Comparison of ENCODE assay signal across 29 cellular contexts in genomic region chr12:3296409-3296701, GRCh38.
"Had no signal": no experiment of that assay in that cellular context is flagged by ENCODE, and none has a peak within 500 bp of the region (broad histone marks: within the 10 kb centered on the region; RNA-seq: fewer than 3 reads in every experiment).

No MANE protein-coding gene starts in this region.

- H3K27ac ChIP-seq: esophagus muscularis mucosa, foreskin keratinocyte, gastrocnemius medialis had no signal

- H3K9me3 ChIP-seq: esophagus muscularis mucosa, gastrocnemius medialis had no signal

- ATAC-seq: activated CD4-positive, alpha-beta T cell treated with anti-CD3 and anti-CD28 coated beads for 36 hours; activated CD8-positive, alpha-beta memory T cell treated with anti-CD3 and anti-CD28 coated beads, Interleukin-2, amount 10 ng/mL, durations not matched to agents 7 days and 5 days; activated CD8-positive, alpha-beta T cell treated with anti-CD3 and anti-CD28 coated beads, Interleukin-2, amount 10 ng/mL, durations not matched to agents 7 days and 5 days; effector memory CD8-positive, alpha-beta T cell; foreskin keratinocyte; gastrocnemius medialis; T-helper 17 cell had no signal

- H3K27me3 Mint-ChIP-seq: activated naive CD4-positive, alpha-beta T cell treated with anti-CD3 and anti-CD28 coated beads, Interleukin-2, amount 50 U/mL, for 24 hours had no signal

- H3K27ac Mint-ChIP-seq: activated CD4-positive, alpha-beta memory T cell treated with anti-CD3 and anti-CD28 coated beads for 36 hours; activated CD4-positive, alpha-beta T cell treated with anti-CD3 and anti-CD28 coated beads for 36 hours; activated CD4-positive, alpha-beta T cell treated with anti-CD3 and anti-CD28 coated beads, Interleukin-2, amount 10 ng/mL, durations not matched to agents 24 days and 14 days; activated CD8-positive, alpha-beta memory T cell treated with anti-CD3 and anti-CD28 coated beads, Interleukin-2, amount 10 ng/mL, durations not matched to agents 7 days and 5 days; activated CD8-positive, alpha-beta T cell treated with anti-CD3 and anti-CD28 coated beads, Interleukin-2, amount 10 ng/mL, durations not matched to agents 7 days and 5 days; activated naive CD4-positive, alpha-beta T cell treated with anti-CD3 and anti-CD28 coated beads for 36 hours; activated naive CD4-positive, alpha-beta T cell treated with anti-CD3 and anti-CD28 coated beads, Interleukin-2, amount 50 U/mL, for 24 hours; activated naive CD8-positive, alpha-beta T cell treated with anti-CD3 and anti-CD28 coated beads, Interleukin-2, amount 10 ng/mL, durations not matched to agents 7 days and 5 days; activated T-helper 1 cell treated with anti-CD3 and anti-CD28 coated beads, Interleukin-12 subunit alpha, Interleukin-12 subunit beta, Interleukin-2, Interleukin-4 antibody, amounts not matched to agents 30 ng/mL and 10 ng/mL and 1 ng/mL, durations not matched to agents 14 hours and 24 hours and 36 hours; activated T-helper 2 cell treated with anti-CD3 and anti-CD28 coated beads, Interferon-gamma antibody, Interleukin-2, Interleukin-4, amounts not matched to agents 10 μg/mL and 5 μg/mL and 100 μg/mL, durations not matched to agents 14 hours and 24 hours and 36 hours; effector memory CD8-positive, alpha-beta T cell; T-helper 17 cell; T-helper 2 cell treated with Interferon-gamma antibody and Interleukin-4, amounts not matched to agents 5 μg/mL and 100 μg/mL, for 36 hours had no signal

- H3K4me3 ChIP-seq: esophagus muscularis mucosa, gastrocnemius medialis had no signal

- H3K36me3 ChIP-seq: esophagus muscularis mucosa, gastrocnemius medialis had no signal

- H3K27me3 ChIP-seq: foreskin keratinocyte, gastrocnemius medialis had no signal

- H3K4me3 Mint-ChIP-seq: activated CD4-positive, alpha-beta memory T cell treated with anti-CD3 and anti-CD28 coated beads for 36 hours; activated CD4-positive, alpha-beta T cell treated with anti-CD3 and anti-CD28 coated beads for 36 hours; activated CD4-positive, alpha-beta T cell treated with anti-CD3 and anti-CD28 coated beads, Interleukin-2, amount 10 ng/mL, durations not matched to agents 24 days and 14 days; activated CD8-positive, alpha-beta memory T cell treated with anti-CD3 and anti-CD28 coated beads, Interleukin-2, amount 10 ng/mL, durations not matched to agents 7 days and 5 days; activated CD8-positive, alpha-beta T cell treated with anti-CD3 and anti-CD28 coated beads, Interleukin-2, amount 10 ng/mL, durations not matched to agents 7 days and 5 days; activated naive CD4-positive, alpha-beta T cell treated with anti-CD3 and anti-CD28 coated beads for 36 hours; activated naive CD4-positive, alpha-beta T cell treated with anti-CD3 and anti-CD28 coated beads, Interleukin-2, amount 50 U/mL, for 24 hours; activated naive CD8-positive, alpha-beta T cell treated with anti-CD3 and anti-CD28 coated beads, Interleukin-2, amount 10 ng/mL, durations not matched to agents 7 days and 5 days; activated T-helper 1 cell treated with anti-CD3 and anti-CD28 coated beads, Interleukin-12 subunit alpha, Interleukin-12 subunit beta, Interleukin-2, Interleukin-4 antibody, amounts not matched to agents 30 ng/mL and 10 ng/mL and 1 ng/mL, durations not matched to agents 14 hours and 24 hours and 36 hours; effector memory CD8-positive, alpha-beta T cell; T-helper 17 cell; T-helper 2 cell treated with Interferon-gamma antibody and Interleukin-4, amounts not matched to agents 5 μg/mL and 100 μg/mL, for 36 hours had no signal

- DNase-seq: activated CD4-positive, alpha-beta memory T cell treated with anti-CD3 and anti-CD28 coated beads for 36 hours; activated CD4-positive, alpha-beta T cell treated with anti-CD3 and anti-CD28 coated beads for 36 hours; activated CD4-positive, alpha-beta T cell treated with anti-CD3 and anti-CD28 coated beads, Interleukin-2, amount 10 ng/mL, durations not matched to agents 24 days and 14 days; activated CD4-positive, CD25-positive, alpha-beta regulatory T cell; activated CD4-positive, CD25-positive, alpha-beta regulatory T cell treated with anti-CD3 and anti-CD28 coated beads, Interleukin-2, amount 50 U/mL, for 72 hours; activated CD8-positive, alpha-beta memory T cell treated with anti-CD3 and anti-CD28 coated beads, Interleukin-2, amount 10 ng/mL, durations not matched to agents 7 days and 5 days; activated CD8-positive, alpha-beta memory T cell treated with anti-CD3 and anti-CD28 coated beads, Interleukin-2, amount 50 U/mL, for 4 hours; activated CD8-positive, alpha-beta T cell treated with anti-CD3 and anti-CD28 coated beads, Interleukin-2, amount 10 ng/mL, durations not matched to agents 7 days and 5 days; activated effector memory CD4-positive, alpha-beta T cell treated with anti-CD3 and anti-CD28 coated beads, Interleukin-2, amount 50 U/mL, for 16 hours; activated naive CD4-positive, alpha-beta T cell treated with anti-CD3 and anti-CD28 coated beads for 36 hours; activated naive CD8-positive, alpha-beta T cell treated with anti-CD3 and anti-CD28 coated beads, Interleukin-2, amount 10 ng/mL, durations not matched to agents 7 days and 5 days; activated T-cell treated with anti-CD3 and anti-CD28 coated beads, Interleukin-2, amount 50 U/mL, for 1 hour; activated T-cell treated with anti-CD3 and anti-CD28 coated beads, Interleukin-2, amount 50 U/mL, for 48 hours; cortex of kidney; dermis blood vessel endothelial cell; effector CD4-positive, alpha-beta T cell; effector memory CD8-positive, alpha-beta T cell; erythroblast; foreskin keratinocyte; gastrocnemius medialis; glutamatergic neuron; T-helper 1 cell; T-helper 17 cell; T1000 had no signal

- H3K36me3 Mint-ChIP-seq: activated CD4-positive, alpha-beta memory T cell treated with anti-CD3 and anti-CD28 coated beads for 36 hours; activated CD8-positive, alpha-beta memory T cell treated with anti-CD3 and anti-CD28 coated beads, Interleukin-2, amount 10 ng/mL, durations not matched to agents 7 days and 5 days; activated naive CD4-positive, alpha-beta T cell treated with anti-CD3 and anti-CD28 coated beads, Interleukin-2, amount 50 U/mL, for 24 hours; activated naive CD8-positive, alpha-beta T cell treated with anti-CD3 and anti-CD28 coated beads, Interleukin-2, amount 10 ng/mL, durations not matched to agents 7 days and 5 days had no signal

- H3K9me3 Mint-ChIP-seq: activated CD4-positive, alpha-beta memory T cell treated with anti-CD3 and anti-CD28 coated beads for 36 hours; activated CD4-positive, alpha-beta T cell treated with anti-CD3 and anti-CD28 coated beads, Interleukin-2, amount 10 ng/mL, durations not matched to agents 24 days and 14 days; activated naive CD4-positive, alpha-beta T cell treated with anti-CD3 and anti-CD28 coated beads for 36 hours; activated naive CD4-positive, alpha-beta T cell treated with anti-CD3 and anti-CD28 coated beads, Interleukin-2, amount 50 U/mL, for 24 hours; activated naive CD8-positive, alpha-beta T cell treated with anti-CD3 and anti-CD28 coated beads, Interleukin-2, amount 10 ng/mL, durations not matched to agents 7 days and 5 days; activated T-helper 1 cell treated with anti-CD3 and anti-CD28 coated beads, Interleukin-12 subunit alpha, Interleukin-12 subunit beta, Interleukin-2, Interleukin-4 antibody, amounts not matched to agents 30 ng/mL and 10 ng/mL and 1 ng/mL, durations not matched to agents 14 hours and 24 hours and 36 hours; activated T-helper 2 cell treated with anti-CD3 and anti-CD28 coated beads, Interferon-gamma antibody, Interleukin-2, Interleukin-4, amounts not matched to agents 10 μg/mL and 5 μg/mL and 100 μg/mL, durations not matched to agents 14 hours and 24 hours and 36 hours; effector memory CD8-positive, alpha-beta T cell; T-helper 2 cell treated with Interferon-gamma antibody and Interleukin-4, amounts not matched to agents 5 μg/mL and 100 μg/mL, for 36 hours had no signal
